Comparison of ENCODE assay signal across 1 cellular context in genomic region chr9:15135167-15135792, GRCh38.
TF ChIP-seq lines count a peak whose summit lies in the region.

No MANE protein-coding gene starts in this region.

TF ChIP-seq in HepG2, 621 proteins besides CTCF, POLR2A, EP300 and RAD21 (continued from another document):
- TF ChIP-seq GPBP1L1 (CRISPR knock-in tag; IDR thresholded peaks at IDR 0.05) = no peak
- TF ChIP-seq ELF4 (CRISPR knock-in tag; IDR thresholded peaks at IDR 0.05; ENCODE audit: borderline replicate concordance) = no peak
- 0 out of 2 replicates have a peak, but pooled peaks have one; percentile 11 for TF ChIP-seq ARID5B (CRISPR knock-in tag; IDR thresholded peaks at IDR 0.05)
- 0 out of 2 replicates have a peak, but pooled peaks have one; percentile 26 for TF ChIP-seq MIER3 (CRISPR knock-in tag; IDR thresholded peaks at IDR 0.05; ENCODE audit: borderline replicate concordance)
- no peak for TF ChIP-seq MXD3 (CRISPR knock-in tag; IDR thresholded peaks at IDR 0.05)
- no peak for TF ChIP-seq ZNF598 (CRISPR knock-in tag; IDR thresholded peaks at IDR 0.05; ENCODE audit: borderline replicate concordance)
- TF ChIP-seq ZNF264 (CRISPR knock-in tag; IDR thresholded peaks at IDR 0.05) = 0 out of 2 replicates have a peak, but pooled peaks have one; percentile 44
- no peak for TF ChIP-seq CSRNP2 (CRISPR knock-in tag; conservative IDR thresholded peaks at IDR 0.05; ENCODE audit: low read depth)
- peak; percentile 47; the same call in 1 of the 2 replicates for TF ChIP-seq ZBTB25 (CRISPR knock-in tag; IDR thresholded peaks at IDR 0.05)
- peak; percentile 59 for TF ChIP-seq ZNF263 (CRISPR knock-in tag; IDR thresholded peaks at IDR 0.05)
- no peak for TF ChIP-seq ZNF563 (CRISPR knock-in tag; IDR thresholded peaks at IDR 0.05)
- no peak for TF ChIP-seq ZNF260 (CRISPR knock-in tag; IDR thresholded peaks at IDR 0.05; ENCODE audit: borderline replicate concordance, low read depth)
- no peak for TF ChIP-seq CREB1 (IDR thresholded peaks at IDR 0.05)
- no peak for TF ChIP-seq CREB1 (CRISPR knock-in tag; IDR thresholded peaks at IDR 0.05)
- no peak for TF ChIP-seq EHMT2 (IDR thresholded peaks at IDR 0.05; ENCODE audit: borderline replicate concordance, low read depth, low read length)
- no peak for TF ChIP-seq RBM39 (IDR thresholded peaks at IDR 0.05; ENCODE audit: low read depth, low read length, poor library complexity, severe bottlenecking)
- TF ChIP-seq MAZ (IDR thresholded peaks at IDR 0.05; ENCODE audit: borderline replicate concordance, low read depth, low read length) = no peak
- TF ChIP-seq MAZ (CRISPR knock-in tag; IDR thresholded peaks at IDR 0.05; ENCODE audit: low read depth) = no peak
- 0 out of 4 replicates have a peak, but pooled peaks of 1 of the 2 experiments have one; percentile 24 for TF ChIP-seq HMGXB4 (CRISPR knock-in tag; IDR thresholded peaks at IDR 0.05; ENCODE audit: borderline replicate concordance in 1 of 2, low read depth in 1 of 2)
- no peak for TF ChIP-seq RXRB (CRISPR knock-in tag; IDR thresholded peaks at IDR 0.05; ENCODE audit: borderline replicate concordance)
- TF ChIP-seq KDM2A (CRISPR knock-in tag; IDR thresholded peaks at IDR 0.05; ENCODE audit: borderline replicate concordance, low read depth) = no peak
- no peak for TF ChIP-seq NR2F6 (IDR thresholded peaks at IDR 0.05)
- no peak for TF ChIP-seq NR2F6 (CRISPR knock-in tag; IDR thresholded peaks at IDR 0.05)
- no peak for TF ChIP-seq PITX1 (CRISPR knock-in tag; IDR thresholded peaks at IDR 0.05)
- no peak for TF ChIP-seq ZFY (CRISPR knock-in tag; IDR thresholded peaks at IDR 0.05)
